Comparison of ENCODE assay signal across 17 cellular contexts in genomic region chr5:10949856-10950630, GRCh38.
DNase-seq lines count a peak whose midpoint lies in the region; ATAC-seq, FAIRE-seq and TF ChIP-seq lines count a peak whose summit lies in the region.
"Had no signal": no experiment of that assay in that cellular context is flagged by ENCODE, and none has a peak within 500 bp of the region (broad histone marks: within the 10 kb centered on the region; RNA-seq: fewer than 3 reads in every experiment).

No MANE protein-coding gene starts in this region.

- in situ Hi-C loops in HepG2 (cut with HindIII; ENCODE audit: extremely low pct_ligation_motif_present, low pct_unique_long_range_greater_than_20kb), result no loop called here

- H4K8ac ChIP-seq in trophoblast cell (ENCODE audit: low read depth, low read length), result no peak overlapping the region

- no peak overlapping the region for H3K23ac ChIP-seq in trophoblast cell (ENCODE audit: low read length)

- H2BK12ac ChIP-seq in trophoblast cell (ENCODE audit: low read length), result no peak overlapping the region

- H3K27me3 ChIP-seq in HepG2 (ENCODE audit: control insufficient read depth in 1 of 2, insufficient read depth in 2 of 2, low read length in 2 of 2) (no peaks in the 10 kb centered on the region), right lobe of liver (no peaks in the 10 kb centered on the region), bronchial epithelial cell (ENCODE audit: control insufficient read depth, insufficient read depth, low read length) (no peaks in the 10 kb centered on the region), trophoblast cell (ENCODE audit: insufficient read depth, low read length) (no peaks in the 10 kb centered on the region), sigmoid colon (no peaks in the 10 kb centered on the region)
- H3K27me3 ChIP-seq: BLaER1 had no signal

- H3K9ac ChIP-seq in HepG2 (ENCODE audit: insufficient read depth, low read depth, low read length), result no peak overlapping the region
- no peak overlapping the region for H3K9ac ChIP-seq in trophoblast cell (ENCODE audit: low read length)
- H3K9ac ChIP-seq: BLaER1 had no signal

- CTCF ChIA-PET in HepG2 (lab: Yijun Ruan, JAX; ENCODE audit: low intra/inter-chr PET ratio, low total read pairs), result no interaction called here

- H2BK5ac ChIP-seq in trophoblast cell (ENCODE audit: low read depth, low read length, poor library complexity), result no peak overlapping the region

- H4K91ac ChIP-seq in trophoblast cell (ENCODE audit: low read depth, low read length), result no peak overlapping the region

- no peak for ATAC-seq in HepG2
- no peak for ATAC-seq in right lobe of liver
- no peak for ATAC-seq in HG02623 (IDR thresholded peaks at IDR 0.05; ENCODE audit: unreplicated experiment)
- ATAC-seq: K562 had no signal

- TF ChIP-seq POLR2A in HepG2 (IDR thresholded peaks at IDR 0.05; ENCODE audit: insufficient read depth in 1 of 2, low read depth in 2 of 2, low read length in 2 of 2) (no peak), right lobe of liver (IDR thresholded peaks at IDR 0.05) (no peak), sigmoid colon (IDR thresholded peaks at IDR 0.05) (no peak)

- DNase-seq in HepG2 (ENCODE audit: low spot score), result no peak
- DNase-seq in right lobe of liver, result no peak
- no peak for DNase-seq in bronchial epithelial cell (ENCODE audit: low read depth)
- DNase-seq in trophoblast cell, result peak; percentile 83 to 95
- DNase-seq in activated naive CD4-positive, alpha-beta T cell treated with anti-CD3 and anti-CD28 coated beads, Interleukin-2, amount 50 U/mL, for 16 hours, result no peak
- DNase-seq in sigmoid colon, result no peak
- DNase-seq: 8988T; AML-193; Caco-2; CD8-positive, alpha-beta memory T cell; DND-41; GF-D8; GOT3; H9 had no signal

- H3K79me2 ChIP-seq in HepG2 (ENCODE audit: insufficient read depth, low read length) (no peaks in the 10 kb centered on the region), trophoblast cell (ENCODE audit: control insufficient read depth, insufficient read depth, low read length, poor library complexity) (no peaks in the 10 kb centered on the region)

- H3K36me3 ChIP-seq in HepG2 (replicated peaks in 1 of 2; ENCODE audit: control insufficient read depth in 1 of 2, insufficient read depth in 2 of 2, low read length in 2 of 2) (no peaks in the 10 kb centered on the region), right lobe of liver (no peaks in the 10 kb centered on the region), bronchial epithelial cell (ENCODE audit: control insufficient read depth, insufficient read depth, low read length) (no peaks in the 10 kb centered on the region), trophoblast cell (ENCODE audit: control insufficient read depth in 1 of 2, insufficient read depth in 2 of 2, low read length in 2 of 2) (no peaks in the 10 kb centered on the region), sigmoid colon (no peaks in the 10 kb centered on the region)
- H3K36me3 ChIP-seq: BLaER1 had no signal

- POLR2A ChIA-PET in HepG2 (lab: Yijun Ruan, JAX), result no interaction called here

- H3K9me3 ChIP-seq in HepG2 (ENCODE audit: low read length) (no peaks in the 10 kb centered on the region), right lobe of liver (no peaks in the 10 kb centered on the region), trophoblast cell (ENCODE audit: insufficient read depth, low read depth, low read length) (no peaks in the 10 kb centered on the region), sigmoid colon (no peaks in the 10 kb centered on the region)
- H3K9me3 ChIP-seq: BLaER1, Caco-2 had no signal

- no TSS peak for BruUV-seq in HepG2 (replicated peaks; lab: Mats Ljungman, UMichigan)

- no peak overlapping the region for H4K12ac ChIP-seq in trophoblast cell (ENCODE audit: low read depth, low read length)

- intact Hi-C loops in HepG2 (cut with micrococcal nuclease; ENCODE audit: unreplicated experiment) (no loop called here), right lobe of liver (cut with DNase I) (no loop called here), sigmoid colon (cut with DNase I) (no loop called here)

- H2AK5ac ChIP-seq in trophoblast cell (ENCODE audit: low read length), result no peak overlapping the region

- no peak overlapping the region for H3K27ac ChIP-seq in HepG2 (ENCODE audit: extremely low read length, insufficient read depth, low read length)
- no peak overlapping the region for H3K27ac ChIP-seq in right lobe of liver
- H3K27ac ChIP-seq in trophoblast cell (ENCODE audit: low read depth, low read length), result no peak overlapping the region
- no peak overlapping the region for H3K27ac ChIP-seq in sigmoid colon
- H3K27ac ChIP-seq: BLaER1 had no signal

- H3K14ac ChIP-seq in trophoblast cell (ENCODE audit: low read length), result no peak overlapping the region

- FAIRE-seq in HepG2 (lab: Jason Lieb, UNC) (no peak), bronchial epithelial cell (lab: Jason Lieb, UNC) (peak; percentile 73)
- FAIRE-seq: K562 had no signal

- no peak for TF ChIP-seq CTCF in HepG2 (CRISPR knock-in tag; IDR thresholded peaks at IDR 0.05)
- TF ChIP-seq CTCF in right lobe of liver (IDR thresholded peaks at IDR 0.05), result no peak
- TF ChIP-seq CTCF in bronchial epithelial cell (IDR thresholded peaks at IDR 0.05; ENCODE audit: insufficient read depth, low read length, severe bottlenecking), result no peak
- TF ChIP-seq CTCF in sigmoid colon (IDR thresholded peaks at IDR 0.05), result no peak

- WGBS in HepG2 (ENCODE audit: low lambda C conversion rate), result 26% methylated on average over 5 of the region's 5 CpGs
- WGBS in right lobe of liver (ENCODE audit: insufficient coverage, low coverage, low lambda C conversion rate, missing lambda C conversion rate), result 71% methylated on average over 3 of the region's 5 CpGs
- WGBS in trophoblast cell (ENCODE audit: extremely low coverage, insufficient coverage, insufficient read length), result no CpG with 5 or more reads among the region's 5 CpGs
- 84 to 88% methylated on average over 5 of the region's 5 CpGs for WGBS in sigmoid colon, 2 donors

- no peaks in the 10 kb centered on the region for H3K4me1 ChIP-seq in HepG2 (ENCODE audit: insufficient read depth, low read length)
- no peaks in the 10 kb centered on the region for H3K4me1 ChIP-seq in right lobe of liver
- peaks cover 0 to 6% of the 10 kb centered on the region in 2 experiments for H3K4me1 ChIP-seq in trophoblast cell (ENCODE audit: control insufficient read depth in 1 of 2, insufficient read depth in 2 of 2, low read length in 2 of 2)
- H3K4me1 ChIP-seq in sigmoid colon, result no peaks in the 10 kb centered on the region
- H3K4me1 ChIP-seq: Caco-2 had no signal

- H3K4me3 ChIP-seq in HepG2 (replicated peaks in 1 of 3; ENCODE audit: insufficient read depth in 1 of 3, low read depth in 2 of 3, low read length in 3 of 3), result no peak overlapping the region
- H3K4me3 ChIP-seq in right lobe of liver, result no peak overlapping the region
- no peak overlapping the region for H3K4me3 ChIP-seq in bronchial epithelial cell (ENCODE audit: low read depth, low read length)
- no peak overlapping the region for H3K4me3 ChIP-seq in trophoblast cell (ENCODE audit: low read depth, low read length)
- no peak overlapping the region for H3K4me3 ChIP-seq in sigmoid colon
- H3K4me3 ChIP-seq: BLaER1, K562 had no signal

- no peak overlapping the region for H3K4me2 ChIP-seq in HepG2 (ENCODE audit: low read depth, low read length)
- H3K4me2 ChIP-seq in trophoblast cell (ENCODE audit: low read length), result no peak overlapping the region
- H3K4me2 ChIP-seq: BLaER1 had no signal

- H2AFZ ChIP-seq in HepG2 (ENCODE audit: low read length) (no peak overlapping the region), trophoblast cell (ENCODE audit: insufficient read depth, low read length, poor library complexity) (no peak overlapping the region)

- no peak for TF ChIP-seq RAD21 in HepG2 (CRISPR knock-in tag; IDR thresholded peaks at IDR 0.05)

- no peaks in the 10 kb centered on the region for H3K79me1 ChIP-seq in trophoblast cell (ENCODE audit: low read length)

- H3K18ac ChIP-seq in trophoblast cell (ENCODE audit: low read length), result no peak overlapping the region

- no peaks in the 10 kb centered on the region for H4K20me1 ChIP-seq in HepG2 (ENCODE audit: insufficient read depth, low read length)
- H4K20me1 ChIP-seq: BLaER1 had no signal

- no peak overlapping the region for H3K4ac ChIP-seq in trophoblast cell (ENCODE audit: low read depth, low read length)

- H2BK120ac ChIP-seq in trophoblast cell (ENCODE audit: insufficient read depth, low read length, poor library complexity), result no peak overlapping the region

- TF ChIP-seq EP300 in HepG2 (IDR thresholded peaks at IDR 0.05; ENCODE audit: low read depth in 2 of 2, low read length in 2 of 2), result no peak
- TF ChIP-seq EP300 in HepG2 (CRISPR knock-in tag; IDR thresholded peaks at IDR 0.05; ENCODE audit: borderline replicate concordance), result no peak
- no peak for TF ChIP-seq EP300 in sigmoid colon (IDR thresholded peaks at IDR 0.05)

TF ChIP-seq in HepG2, 621 proteins besides CTCF, POLR2A, EP300 and RAD21 (continues in another document):
- no peak for TF ChIP-seq DZIP1 (CRISPR knock-in tag; IDR thresholded peaks at IDR 0.05)
- TF ChIP-seq ZNF121 (CRISPR knock-in tag; IDR thresholded peaks at IDR 0.05), result no peak
- TF ChIP-seq ZNF160 (CRISPR knock-in tag; IDR thresholded peaks at IDR 0.05), result no peak

Comparison
In these comparisons a context has a peak if more than half of its experiments do, and no peak if none do; other contexts are left out.
1. DNase-seq: peak in trophoblast cell (2 of 2); none in HepG2 (single experiment), right lobe of liver (0 of 3), bronchial epithelial cell (single experiment), activated naive CD4-positive, alpha-beta T cell treated with anti-CD3 and anti-CD28 coated beads, Interleukin-2, amount 50 U/mL, for 16 hours (single experiment) and sigmoid colon (single experiment).